Comparison of ENCODE assay signal across 19 cellular contexts in genomic region chr6:37835923-37836322, GRCh38. TPM values are rescaled to one million over a fixed set of nuclear protein-coding genes. Genes with fewer than 3 reads are reported as not detected.
DNase-seq lines count a peak whose midpoint lies in the region; ATAC-seq and TF ChIP-seq lines count a peak whose summit lies in the region.
"Had no signal": no experiment of that assay in that cellular context is flagged by ENCODE, and none has a peak within 500 bp of the region (broad histone marks: within the 10 kb centered on the region; RNA-seq: fewer than 3 reads in every experiment).

No MANE protein-coding gene starts in this region.

- peaks cover 0 to 8% of the 10 kb centered on the region in 2 donors for H3K9me3 Mint-ChIP-seq in activated naive CD4-positive, alpha-beta T cell treated with anti-CD3 and anti-CD28 coated beads, Interleukin-2, amount 50 U/mL, for 72 hours
- H3K9me3 Mint-ChIP-seq in memory B cell = peaks cover 1% of the 10 kb centered on the region

- H3K36me3 ChIP-seq in HEK293 (ENCODE audit: control insufficient read depth in 2 of 2, insufficient read depth in 1 of 2, low read length in 2 of 2) = peaks cover 3 to 10% of the 10 kb centered on the region in 2 experiments; a peak in 1 of 3 replicates

- H3K36me3 Mint-ChIP-seq in activated naive CD4-positive, alpha-beta T cell treated with anti-CD3 and anti-CD28 coated beads, Interleukin-2, amount 50 U/mL, for 72 hours = peaks cover 12 to 37% of the 10 kb centered on the region in 2 donors
- peaks cover 29% of the 10 kb centered on the region for H3K36me3 Mint-ChIP-seq in memory B cell

- TF ChIP-seq CTCF in HEK293 (tag by site-specific recombination; IDR thresholded peaks at IDR 0.05) = no peak

- POLR2A ChIA-PET in HEK293 (lab: Yijun Ruan, JAX) = no interaction called here

- no peaks in the 10 kb centered on the region for H3K9me3 ChIP-seq in HEK293 (ENCODE audit: control insufficient read depth, insufficient read depth, low read depth, low read length)
- H3K9me3 ChIP-seq: HAP-1 had no signal

- H3K4me1 Mint-ChIP-seq in memory B cell = peaks cover 41% of the 10 kb centered on the region

- no peaks in the 10 kb centered on the region for H3K27me3 Mint-ChIP-seq in memory B cell

- H3K4me1 ChIP-seq in HEK293 (ENCODE audit: control insufficient read depth, insufficient read depth, low read length) = no peaks in the 10 kb centered on the region; the same call in 1 of the 2 replicates
- H3K4me1 ChIP-seq: HAP-1 had no signal

- peak; percentile 84 to 88 for ATAC-seq in activated naive CD4-positive, alpha-beta T cell treated with anti-CD3 and anti-CD28 coated beads, Interleukin-2, amount 50 U/mL, for 72 hours
- ATAC-seq in memory B cell (ENCODE audit: low read depth) (no peak), HG03039 (IDR thresholded peaks at IDR 0.05; ENCODE audit: unreplicated experiment) (no peak)
- ATAC-seq: Right ventricle myocardium inferior had no signal

- no peak for DNase-seq in activated naive CD4-positive, alpha-beta T cell treated with anti-CD3 and anti-CD28 coated beads, Interleukin-2, amount 50 U/mL, for 72 hours (ENCODE audit: low spot score in 2 of 2)
- DNase-seq in activated naive CD4-positive, alpha-beta T cell treated with anti-CD3 and anti-CD28 coated beads, Interleukin-2, amount 50 U/mL, for 16 hours = no peak
- DNase-seq in memory B cell (ENCODE audit: low spot score in 2 of 2) (no peak), SIG-M5 (lab: John Stamatoyannopoulos, UW) (no peak)
- no peak for DNase-seq in stimulated activated naive CD4-positive, alpha-beta T cell treated with Interleukin-2 at 50 U/mL for 16 hours (lab: John Stamatoyannopoulos, UW)
- DNase-seq: ACHN; C1 segment of cervical spinal cord; COR-L47; DMS153; GF-D8; MM.1S; NCI-H1092; NCI-H2081 treated with DMSO at 0.1 percent for 48 hours; NCI-H748 treated with DMSO at 0.1 percent for 48 hours; NK-92 treated with Interleukin-12 subunit alpha and Interleukin-12 subunit beta, amount 100 ng/mL, for 24 hours had no signal

- no peak overlapping the region for H3K4me3 Mint-ChIP-seq in memory B cell

- no peak overlapping the region for H3K4me3 ChIP-seq in HEK293 (ENCODE audit: low read depth, low read length)
- H3K4me3 ChIP-seq: HAP-1 had no signal

- H3K27ac ChIP-seq in HEK293 (ENCODE audit: extremely low read depth, low read depth, low read length) = no peak overlapping the region

- H3K27ac Mint-ChIP-seq in activated naive CD4-positive, alpha-beta T cell treated with anti-CD3 and anti-CD28 coated beads, Interleukin-2, amount 50 U/mL, for 72 hours = peak overlapping the region in 1 of 2 donors; percentile 18
- H3K27ac Mint-ChIP-seq in memory B cell = peak overlapping the region; percentile 8

- CTCF ChIA-PET in HEK293 (lab: Yijun Ruan, JAX) = no interaction called here

TF ChIP-seq in HEK293, 187 proteins besides CTCF, POLR2A, EP300 and RAD21:
- TF ChIP-seq ZNF704 (tag by site-specific recombination; IDR thresholded peaks at IDR 0.05) (no peak), ZNF600 (tag by site-specific recombination; IDR thresholded peaks at IDR 0.05) (0 out of 2 replicates have a peak, but pooled peaks have one; percentile 1)

RNA-seq across cellular contexts. Expression of gene ZFAND3, which starts 16.4 kb away (rescaled TPM):
- 10 to 100 TPM; 34.1 to 37.2 TPM for total RNA-seq in activated naive CD4-positive, alpha-beta T cell treated with anti-CD3 and anti-CD28 coated beads, Interleukin-2, amount 50 U/mL, for 72 hours

Comparison
In these comparisons a context has a peak if more than half of its experiments do, and no peak if none do; other contexts are left out.
1. ATAC-seq: peak in activated naive CD4-positive, alpha-beta T cell treated with anti-CD3 and anti-CD28 coated beads, Interleukin-2, amount 50 U/mL, for 72 hours (2 of 2); none in memory B cell (single experiment) and HG03039 (single experiment).